Comparison of ENCODE assay signal across 17 cellular contexts in genomic region chr13:32038353-32038752, GRCh38.
"Had no signal": no experiment of that assay in that cellular context is flagged by ENCODE, and none has a peak within 500 bp of the region (broad histone marks: within the 10 kb centered on the region; RNA-seq: fewer than 3 reads in every experiment).

No MANE protein-coding gene starts in this region.

- DNase-seq: activated CD4-positive, alpha-beta memory T cell treated with anti-CD3 and anti-CD28 coated beads, Interleukin-2, amount 10 ng/mL, durations not matched to agents 7 days and 5 days; activated effector memory CD4-positive, alpha-beta T cell treated with anti-CD3 and anti-CD28 coated beads, Interleukin-2, amount 50 U/mL, for 16 hours; activated T-cell treated with anti-CD3 and anti-CD28 coated beads, Interleukin-2, amount 50 U/mL, for 24 hours; amniotic stem cell; body of pancreas; caudate nucleus; colonic mucosa; midbrain; naive B cell; stimulated activated CD4-positive, alpha-beta T cell treated with anti-CD3 and anti-CD28 coated beads, Interleukin-2, amount 100 ng/mL, for 24 hours; stomach had no signal

- H3K27ac Mint-ChIP-seq: activated CD4-positive, alpha-beta memory T cell treated with anti-CD3 and anti-CD28 coated beads, Interleukin-2, amount 10 ng/mL, durations not matched to agents 7 days and 5 days; activated naive CD4-positive, alpha-beta T cell treated with anti-CD3 and anti-CD28 coated beads, Interleukin-2, amount 50 U/mL, for 72 hours; activated T-cell treated with anti-CD3 and anti-CD28 coated beads, Interleukin-2, amount 50 U/mL, for 24 hours; naive B cell; T-helper 2 cell treated with Interferon-gamma antibody and Interleukin-4, amounts not matched to agents 5 μg/mL and 100 μg/mL, for 36 hours had no signal

- ATAC-seq: activated naive CD4-positive, alpha-beta T cell treated with anti-CD3 and anti-CD28 coated beads, Interleukin-2, amount 50 U/mL, for 72 hours; body of pancreas; esophagus mucosa; left lobe of liver had no signal

- H3K9me3 ChIP-seq: body of pancreas, colonic mucosa, stomach, thoracic aorta had no signal

- H3K4me3 Mint-ChIP-seq: activated CD4-positive, alpha-beta memory T cell treated with anti-CD3 and anti-CD28 coated beads, Interleukin-2, amount 10 ng/mL, durations not matched to agents 7 days and 5 days; activated T-cell treated with anti-CD3 and anti-CD28 coated beads, Interleukin-2, amount 50 U/mL, for 24 hours; naive B cell; T-helper 2 cell treated with Interferon-gamma antibody and Interleukin-4, amounts not matched to agents 5 μg/mL and 100 μg/mL, for 36 hours had no signal

- FAIRE-seq: keratinocyte had no signal

- H3K27me3 Mint-ChIP-seq: activated CD4-positive, alpha-beta memory T cell treated with anti-CD3 and anti-CD28 coated beads, Interleukin-2, amount 10 ng/mL, durations not matched to agents 7 days and 5 days had no signal

- H3K36me3 Mint-ChIP-seq: activated naive CD4-positive, alpha-beta T cell treated with anti-CD3 and anti-CD28 coated beads, Interleukin-2, amount 50 U/mL, for 72 hours; naive B cell had no signal
